Comparison of ENCODE assay signal across 1 cellular context in genomic region chr22:42090596-42091445, GRCh38.
TF ChIP-seq lines count a peak whose summit lies in the region.

NDUFA6 (minus strand) TSS chr22:42090772; CDS start chr22:42090744, 28 bp downstream.

TF ChIP-seq in HepG2, 621 proteins besides CTCF, POLR2A, EP300 and RAD21 (continued from another document and continues in another):
- peak; percentile 84 for TF ChIP-seq ZNF503 (CRISPR knock-in tag; IDR thresholded peaks at IDR 0.05)
- no peak for TF ChIP-seq MLXIP (CRISPR knock-in tag; IDR thresholded peaks at IDR 0.05; ENCODE audit: borderline replicate concordance)
- TF ChIP-seq GATAD2A (CRISPR knock-in tag; IDR thresholded peaks at IDR 0.05): peak; percentile 62; the same call in 1 of the 2 replicates
- no peak for TF ChIP-seq ZBTB37 (CRISPR knock-in tag; IDR thresholded peaks at IDR 0.05)
- 0 out of 2 replicates have a peak, but pooled peaks have one; percentile 56 for TF ChIP-seq ZNF160 (CRISPR knock-in tag; IDR thresholded peaks at IDR 0.05)
- TF ChIP-seq ZNF598 (CRISPR knock-in tag; IDR thresholded peaks at IDR 0.05; ENCODE audit: borderline replicate concordance): peak; percentile 86
- no peak for TF ChIP-seq TOE1 (CRISPR knock-in tag; IDR thresholded peaks at IDR 0.05)
- TF ChIP-seq ZFP82 (CRISPR knock-in tag; IDR thresholded peaks at IDR 0.05; ENCODE audit: borderline replicate concordance): peak; percentile 88; the same call in 1 of the 2 replicates
- TF ChIP-seq SNAPC2 (CRISPR knock-in tag; IDR thresholded peaks at IDR 0.05): no peak
- no peak for TF ChIP-seq ZNF3 (CRISPR knock-in tag; IDR thresholded peaks at IDR 0.05)
- peak; percentile 60; the same call in 1 of the 2 replicates for TF ChIP-seq ZNF264 (CRISPR knock-in tag; IDR thresholded peaks at IDR 0.05)
- peak; percentile 66; the same call in 1 of the 2 replicates for TF ChIP-seq ESRRA (CRISPR knock-in tag; IDR thresholded peaks at IDR 0.05; ENCODE audit: low read depth)
- TF ChIP-seq WIZ (CRISPR knock-in tag; IDR thresholded peaks at IDR 0.05): no peak; the same call in 1 of the 2 replicates
- TF ChIP-seq ZNF773 (CRISPR knock-in tag; IDR thresholded peaks at IDR 0.05; ENCODE audit: borderline replicate concordance): 0 out of 2 replicates have a peak, but pooled peaks have one; percentile 69
- peak; percentile 21; the same call in 1 of the 2 replicates for TF ChIP-seq ZNF33A (CRISPR knock-in tag; IDR thresholded peaks at IDR 0.05; ENCODE audit: borderline replicate concordance)
- no peak for TF ChIP-seq SRSF4 (IDR thresholded peaks at IDR 0.05; ENCODE audit: low read depth, low read length, poor library complexity, severe bottlenecking)
- TF ChIP-seq ZNF83 (CRISPR knock-in tag; IDR thresholded peaks at IDR 0.05; ENCODE audit: borderline replicate concordance): 0 out of 2 replicates have a peak, but pooled peaks have one; percentile 90
- no peak for TF ChIP-seq REL (CRISPR knock-in tag; conservative IDR thresholded peaks at IDR 0.05)
- TF ChIP-seq ZSCAN5A (CRISPR knock-in tag; IDR thresholded peaks at IDR 0.05; ENCODE audit: borderline replicate concordance): no peak; the same call in 1 of the 2 replicates
- TF ChIP-seq IKZF4 (CRISPR knock-in tag; IDR thresholded peaks at IDR 0.05; ENCODE audit: borderline replicate concordance, low read depth, not compliant biosample characterization): peak; percentile 79
- TF ChIP-seq GTF3A (CRISPR knock-in tag; conservative IDR thresholded peaks at IDR 0.05): no peak
- peak; percentile 44; the same call in 1 of the 2 replicates for TF ChIP-seq ZNF331 (CRISPR knock-in tag; IDR thresholded peaks at IDR 0.05)
- TF ChIP-seq ZNF792 (CRISPR knock-in tag; IDR thresholded peaks at IDR 0.05): no peak
- 0 out of 2 replicates have a peak, but pooled peaks have one; percentile 22 for TF ChIP-seq ZFP41 (CRISPR knock-in tag; IDR thresholded peaks at IDR 0.05; ENCODE audit: borderline replicate concordance)
- peak; percentile 43; the same call in 1 of the 2 replicates for TF ChIP-seq ZBTB10 (CRISPR knock-in tag; IDR thresholded peaks at IDR 0.05; ENCODE audit: borderline replicate concordance)
- peak; percentile 93 for TF ChIP-seq MYPOP (CRISPR knock-in tag; IDR thresholded peaks at IDR 0.05)
- TF ChIP-seq USF2 (IDR thresholded peaks at IDR 0.05; ENCODE audit: low read depth, low read length): no peak
- TF ChIP-seq USF2 (CRISPR knock-in tag; IDR thresholded peaks at IDR 0.05; ENCODE audit: borderline replicate concordance): peak; percentile 42; the same call in 1 of the 2 replicates
- TF ChIP-seq CBX2 (IDR thresholded peaks at IDR 0.05; ENCODE audit: low read depth, low read length): no peak
- TF ChIP-seq CBX2 (CRISPR knock-in tag; IDR thresholded peaks at IDR 0.05; ENCODE audit: low read depth): no peak
- TF ChIP-seq HNRNPL (IDR thresholded peaks at IDR 0.05; ENCODE audit: low read depth, low read length): no peak
- no peak for TF ChIP-seq PAF1 (CRISPR knock-in tag; IDR thresholded peaks at IDR 0.05)
- no peak for TF ChIP-seq ZNF557 (CRISPR knock-in tag; IDR thresholded peaks at IDR 0.05)
- no peak for TF ChIP-seq ISX (CRISPR knock-in tag; conservative IDR thresholded peaks at IDR 0.05)
- 0 out of 2 replicates have a peak, but pooled peaks have one; percentile 32 for TF ChIP-seq ZNF552 (CRISPR knock-in tag; IDR thresholded peaks at IDR 0.05; ENCODE audit: borderline replicate concordance)
- peak; percentile 25; the same call in 1 of the 2 replicates for TF ChIP-seq ZNF766 (CRISPR knock-in tag; IDR thresholded peaks at IDR 0.05; ENCODE audit: borderline replicate concordance)
- TF ChIP-seq SMYD3 (CRISPR knock-in tag; IDR thresholded peaks at IDR 0.05): peak; percentile 55; the same call in 1 of the 2 replicates
- peak; percentile 78; the same call in 1 of the 2 replicates for TF ChIP-seq ZNF350 (CRISPR knock-in tag; IDR thresholded peaks at IDR 0.05; ENCODE audit: borderline replicate concordance, low read depth)
- no peak; the same call in 1 of the 2 replicates for TF ChIP-seq CENPBD1 (CRISPR knock-in tag; IDR thresholded peaks at IDR 0.05; ENCODE audit: borderline replicate concordance, low read depth)
- no peak for TF ChIP-seq SRSF1 (optimal IDR thresholded peaks at IDR 0.05; ENCODE audit: low read depth, low read length)
- no peak for TF ChIP-seq ZFP36L2 (CRISPR knock-in tag; IDR thresholded peaks at IDR 0.05)
- TF ChIP-seq ZNF562 (CRISPR knock-in tag; IDR thresholded peaks at IDR 0.05; ENCODE audit: borderline replicate concordance): no peak
- TF ChIP-seq NCOA1 (CRISPR knock-in tag; IDR thresholded peaks at IDR 0.05): no peak
- TF ChIP-seq ZFP91 (CRISPR knock-in tag; IDR thresholded peaks at IDR 0.05; ENCODE audit: borderline replicate concordance): peak; percentile 85; the same call in 1 of the 2 replicates
